ENCODE assay signal across 8 cellular contexts in the genomic region with DNA sequence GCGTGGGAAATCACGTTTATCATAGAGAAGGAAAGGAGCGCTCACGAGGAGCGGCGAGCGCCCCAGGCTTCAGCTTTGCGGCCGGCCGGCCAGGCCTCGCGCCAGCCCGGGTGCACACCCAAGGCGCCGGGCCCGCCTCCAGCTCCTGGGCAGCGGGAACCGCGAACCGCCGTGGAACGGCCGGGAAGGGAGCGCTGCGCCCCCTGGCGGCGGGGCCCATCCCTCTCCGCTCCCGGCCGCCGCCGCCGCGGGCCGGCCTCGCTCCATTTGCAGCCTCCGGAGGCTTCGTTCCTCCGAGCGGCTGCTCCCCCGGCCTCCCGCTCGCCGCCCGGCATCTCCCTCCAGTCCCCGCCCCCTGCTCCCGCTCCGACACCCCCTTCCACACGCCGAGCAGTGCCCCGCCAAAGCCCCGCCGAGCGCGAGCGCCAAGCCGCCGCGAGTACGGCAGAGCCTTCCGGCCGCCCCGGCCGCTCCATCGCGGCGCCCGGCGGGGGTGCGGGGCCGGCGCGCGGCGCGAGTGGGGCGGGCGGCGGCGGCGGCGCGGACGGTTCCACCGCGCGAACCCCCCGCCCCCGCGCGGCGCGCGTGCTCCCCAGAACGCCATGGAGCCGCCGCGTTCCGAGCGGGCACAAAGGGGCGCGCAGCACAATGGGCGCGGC. TPM values are rescaled to one million over a fixed set of nuclear protein-coding genes. Genes with fewer than 3 reads are reported as not detected.
DNase-seq lines count a peak whose midpoint lies in the region; ATAC-seq and TF ChIP-seq lines count a peak whose summit lies in the region.

No MANE protein-coding gene starts in this region.

- H3K36me3 ChIP-seq in H7 (replicated peaks; ENCODE audit: control insufficient read depth, insufficient read depth, low read length), result no peaks in the 10 kb centered on the region
- H3K36me3 ChIP-seq in cardiac muscle cell, result no peaks in the 10 kb centered on the region
- no peaks in the 10 kb centered on the region for H3K36me3 ChIP-seq in trophoblast cell (ENCODE audit: control insufficient read depth in 1 of 2, insufficient read depth in 2 of 2, low read length in 2 of 2)
- no peaks in the 10 kb centered on the region for H3K36me3 ChIP-seq in upper lobe of left lung

- peak; percentile 63 for TF ChIP-seq CTCF in cardiac muscle cell (IDR thresholded peaks at IDR 0.05; ENCODE audit: low read depth, low read length)
- TF ChIP-seq CTCF in upper lobe of left lung (IDR thresholded peaks at IDR 0.05), result peak; percentile 95 to 98 (median 97)

- peak overlapping the region; percentile 55 for H3K14ac ChIP-seq in trophoblast cell (ENCODE audit: low read length)

- peak overlapping the region; percentile 31 for H2BK5ac ChIP-seq in trophoblast cell (ENCODE audit: low read depth, low read length, poor library complexity)

- no peak overlapping the region for H2BK12ac ChIP-seq in trophoblast cell (ENCODE audit: low read length)

- H3K9me3 ChIP-seq in cardiac muscle cell (ENCODE audit: low read depth) (no peaks in the 10 kb centered on the region), trophoblast cell (ENCODE audit: insufficient read depth, low read depth, low read length) (no peaks in the 10 kb centered on the region), upper lobe of left lung (no peaks in the 10 kb centered on the region)

- peak overlapping the region; percentile 91 for H3K27ac ChIP-seq in cardiac muscle cell
- H3K27ac ChIP-seq in trophoblast cell (ENCODE audit: low read depth, low read length), result peak overlapping the region; percentile 88
- H3K27ac ChIP-seq in upper lobe of left lung, result peak overlapping the region; percentile 52 to 79 (median 72)

- H3K4ac ChIP-seq in trophoblast cell (ENCODE audit: low read depth, low read length), result no peak overlapping the region

- peak overlapping the region; percentile 71 for H4K91ac ChIP-seq in trophoblast cell (ENCODE audit: low read depth, low read length)

- no peak overlapping the region for H2AFZ ChIP-seq in trophoblast cell (ENCODE audit: insufficient read depth, low read length, poor library complexity)

- H3K18ac ChIP-seq in trophoblast cell (ENCODE audit: low read length), result peak overlapping the region; percentile 58

- H3K4me3 ChIP-seq in H7 (ENCODE audit: insufficient read depth, low read depth, low read length), result peak overlapping the region; percentile 66
- peak overlapping the region; percentile 79 for H3K4me3 ChIP-seq in cardiac muscle cell
- H3K4me3 ChIP-seq in trophoblast cell (ENCODE audit: low read depth, low read length), result peak overlapping the region; percentile 89
- H3K4me3 ChIP-seq in upper lobe of left lung, result peak overlapping the region; percentile 60 to 83 (median 82)

- peak overlapping the region; percentile 84 for H4K8ac ChIP-seq in trophoblast cell (ENCODE audit: low read depth, low read length)

- H3K27me3 ChIP-seq in H7 (ENCODE audit: control insufficient read depth, insufficient read depth, low read length) (no peaks in the 10 kb centered on the region), cardiac muscle cell (no peaks in the 10 kb centered on the region), trophoblast cell (ENCODE audit: insufficient read depth, low read length) (no peaks in the 10 kb centered on the region), upper lobe of left lung (peaks cover 0 to 2% (median 0%) of the 10 kb centered on the region in 4 donors)

- ATAC-seq in upper lobe of left lung (ENCODE audit: low FRiP score in 2 of 2), result peak; percentile 94 to 98

- H4K12ac ChIP-seq in trophoblast cell (ENCODE audit: low read depth, low read length), result no peak overlapping the region

- H3K79me2 ChIP-seq in trophoblast cell (ENCODE audit: control insufficient read depth, insufficient read depth, low read length, poor library complexity), result peaks cover 3% of the 10 kb centered on the region

- no peak for TF ChIP-seq POLR2A in upper lobe of left lung (IDR thresholded peaks at IDR 0.05)

- no peak overlapping the region for H2AK5ac ChIP-seq in trophoblast cell (ENCODE audit: low read length)

- H3K79me1 ChIP-seq in trophoblast cell (ENCODE audit: low read length), result peaks cover 7% of the 10 kb centered on the region

- DNase-seq in GM04504 (ENCODE audit: low read depth) (peak; percentile 79), H7 (peak; percentile 94), M059J (ENCODE audit: low read depth) (peak; percentile 89), SKM-1 treated with dmso at 0.1 percent for 144 hours (lab: John Stamatoyannopoulos, UW; ENCODE audit: unreplicated experiment) (peak; percentile 73), cardiac muscle cell (ENCODE audit: low read depth in 1 of 2, low spot score in 1 of 2) (peak; percentile 92 to 94), trophoblast cell (peak; percentile 86 to 94), upper lobe of left lung (peak; percentile 84 to 98)
- DNase-seq in activated naive CD8-positive, alpha-beta T cell treated with anti-CD3 and anti-CD28 coated beads, Interleukin-2, amount 50 U/mL, for 16 hours (ENCODE audit: low read depth, low spot score), result peak; percentile 45

- WGBS in trophoblast cell (ENCODE audit: extremely low coverage, insufficient coverage, insufficient read length), result no CpG with 5 or more reads among the region's 104 CpGs
- 0% methylated on average over 25 to 34 of the region's 104 CpGs for WGBS in upper lobe of left lung, 2 donors

- H2BK120ac ChIP-seq in trophoblast cell (ENCODE audit: insufficient read depth, low read length, poor library complexity), result no peak overlapping the region

- H3K9ac ChIP-seq in trophoblast cell (ENCODE audit: low read length), result peak overlapping the region; percentile 86

- peaks cover 8% of the 10 kb centered on the region for H3K4me1 ChIP-seq in cardiac muscle cell (ENCODE audit: low read depth)
- H3K4me1 ChIP-seq in trophoblast cell (ENCODE audit: control insufficient read depth in 1 of 2, insufficient read depth in 2 of 2, low read length in 2 of 2), result peaks cover 4 to 5% of the 10 kb centered on the region in 2 experiments
- peaks cover 13 to 24% (median 20%) of the 10 kb centered on the region in 4 donors for H3K4me1 ChIP-seq in upper lobe of left lung

- H3K4me2 ChIP-seq in trophoblast cell (ENCODE audit: low read length), result peak overlapping the region; percentile 100

- H3K23ac ChIP-seq in trophoblast cell (ENCODE audit: low read length), result no peak overlapping the region

- TF ChIP-seq EP300 in upper lobe of left lung (IDR thresholded peaks at IDR 0.05), result no peak

RNA-seq across cellular contexts. Expression of gene BEND3, which starts 1.0 kb away (rescaled TPM):
- total RNA-seq in H7 (2014; rRNA removed; shearing (Covaris generic)), result 24.5 and 24.9 TPM in 2 replicates
- total RNA-seq in M059J (2014; rRNA removed; shearing (Covaris generic)), result 1.8 and 4.3 TPM in 2 replicates
- total RNA-seq in cardiac muscle cell, result 6.8 and 7.7 TPM in 2 replicates
- polyA plus RNA-seq in cardiac muscle cell, result 3.0 and 3.4 TPM in 2 replicates
- polyA plus RNA-seq in trophoblast cell (2013), result 6.7 and 6.8 TPM in 2 replicates
- 1 to 10 TPM; 2.1 to 5.8 (median 3.1) TPM for total RNA-seq in upper lobe of left lung

Comparison
In these comparisons a context has a peak if more than half of its experiments do, and no peak if none do; other contexts are left out.
1. Peak in every context shown above with its lines: DNase-seq, ATAC-seq, H3K4me3 ChIP-seq and H3K27ac ChIP-seq.